In genomic region chr2:9613291-9613690, GRCh38 we compare ENCODE assay signal across 12 cellular contexts. TPM values are rescaled to one million over a fixed set of nuclear protein-coding genes. Genes with fewer than 3 reads are reported as not detected.
A peak's percentile ranks its signal among the peaks of the same experiment; 100 is the strongest.
DNase-seq lines count a peak whose midpoint lies in the region; ATAC-seq and TF ChIP-seq lines count a peak whose summit lies in the region.
"Had no signal": no experiment of that assay in that cellular context is flagged by ENCODE, and none has a peak within 500 bp of the region (broad histone marks: within the 10 kb centered on the region; RNA-seq: fewer than 3 reads in every experiment).

No MANE protein-coding gene starts in this region.

- no peaks in the 10 kb centered on the region for H3K9me3 ChIP-seq in OCI-LY7 (ENCODE audit: low read length)
- H3K9me3 ChIP-seq: Peyer's patch had no signal

- H3K27ac Mint-ChIP-seq in osteocyte (ENCODE audit: unreplicated experiment) = peak overlapping the region; percentile 90

- H3K36me3 ChIP-seq in OCI-LY7 (ENCODE audit: insufficient read depth, low read length) = peaks cover 84% of the 10 kb centered on the region

- DNase-seq in EL (peak; percentile 80), NOMO-1 treated with dmso at 0.1 percent for 144 hours (lab: John Stamatoyannopoulos, UW; ENCODE audit: unreplicated experiment) (peak; percentile 4), epithelial cell of esophagus (ENCODE audit: low read depth) (peak; percentile 28), osteocyte (ENCODE audit: extremely low spot score, unreplicated experiment) (no peak), OCI-LY7 (ENCODE audit: low spot score) (no peak)
- no peak for DNase-seq in activated CD4-positive, alpha-beta T cell treated with anti-CD3 and anti-CD28 coated beads for 48 hours
- DNase-seq: activated gamma-delta T cell, NCI-H1436 treated with DMSO at 0.1 percent for 48 hours, Peyer's patch had no signal

- H3K4me3 Mint-ChIP-seq in osteocyte (ENCODE audit: unreplicated experiment) = peak overlapping the region; percentile 39

- intact Hi-C loops in OCI-LY7 (cut with micrococcal nuclease; ENCODE audit: unreplicated experiment) = no loop called here

- H4K20me1 ChIP-seq in OCI-LY7 (ENCODE audit: insufficient read depth, low read length) = peaks cover 26% of the 10 kb centered on the region

- H3K27ac ChIP-seq in OCI-LY7 (ENCODE audit: low read depth, low read length, poor library complexity, severe bottlenecking) = no peak overlapping the region
- H3K27ac ChIP-seq: Peyer's patch had no signal

- no peak for TF ChIP-seq POLR2A in GM18505 (IDR thresholded peaks at IDR 0.05; ENCODE audit: borderline replicate concordance, extremely low read depth, insufficient read depth, insufficient read length)

- H3K4me1 ChIP-seq in OCI-LY7 (ENCODE audit: insufficient read depth, low read length, poor library complexity, severe bottlenecking) = peaks cover 21% of the 10 kb centered on the region

- no peak overlapping the region for H3K4me2 ChIP-seq in OCI-LY7 (ENCODE audit: low read length)

- H3K4me1 Mint-ChIP-seq in osteocyte (ENCODE audit: unreplicated experiment) = peaks cover 79% of the 10 kb centered on the region

- H3K36me3 Mint-ChIP-seq in osteocyte (ENCODE audit: unreplicated experiment) = peaks cover 18% of the 10 kb centered on the region

- TF ChIP-seq CTCF in epithelial cell of esophagus (IDR thresholded peaks at IDR 0.05; ENCODE audit: insufficient read depth, low read depth, low read length, missing control alignments) = no peak
- TF ChIP-seq CTCF in osteocyte (IDR thresholded peaks at IDR 0.05) = no peak
- TF ChIP-seq CTCF in OCI-LY7 (conservative IDR thresholded peaks at IDR 0.05; ENCODE audit: low read length) = no peak

- H3K79me2 ChIP-seq in OCI-LY7 (ENCODE audit: insufficient read depth, low read depth, low read length) = peaks cover 100% of the 10 kb centered on the region

- no peaks in the 10 kb centered on the region for H3K9me2 ChIP-seq in OCI-LY7 (ENCODE audit: insufficient read depth, low read length)

- no peaks in the 10 kb centered on the region for H3K27me3 Mint-ChIP-seq in osteocyte (ENCODE audit: unreplicated experiment)

- no peak for ATAC-seq in GM18505 (IDR thresholded peaks at IDR 0.05; ENCODE audit: unreplicated experiment)
- ATAC-seq in GM21619 (IDR thresholded peaks at IDR 0.05; ENCODE audit: unreplicated experiment) = no peak
- ATAC-seq: HCT116 had no signal

- no peaks in the 10 kb centered on the region for H3K9me3 Mint-ChIP-seq in osteocyte (ENCODE audit: unreplicated experiment)

- H2AFZ ChIP-seq in OCI-LY7 (ENCODE audit: low read length) = no peak overlapping the region

- no peak overlapping the region for H3K4me3 ChIP-seq in epithelial cell of esophagus (ENCODE audit: low read length)
- no peak overlapping the region for H3K4me3 ChIP-seq in OCI-LY7 (ENCODE audit: low read depth, low read length, poor library complexity, severe bottlenecking)
- H3K4me3 ChIP-seq: Peyer's patch had no signal

- BruUV-seq in OCI-LY7 (replicated peaks; lab: Mats Ljungman, UMichigan) = no TSS peak

- CTCF ChIA-PET in OCI-LY7 (lab: Charles Lee; ENCODE audit: unreplicated experiment) = no interaction called here

- POLR2A ChIA-PET in OCI-LY7 (lab: Charles Lee) = no interaction called here

RNA-seq across cellular contexts. Expression of gene YWHAQ, which starts 17.5 kb away (rescaled TPM):
- total RNA-seq in osteocyte (296 and 307 TPM in 2 replicates), OCI-LY7 (2022) (252 and 268 TPM in 2 replicates)
- 152 and 181 TPM in 2 replicates for total RNA-seq in OCI-LY7 (2014; rRNA removed; shearing (Covaris generic))

RNA-seq across cellular contexts. Expression of gene ADAM17, which starts 57.7 kb away (rescaled TPM):
- total RNA-seq in osteocyte = 36.4 and 42.2 TPM in 2 replicates
- 46.9 and 50.5 TPM in 2 replicates for total RNA-seq in OCI-LY7 (2014; rRNA removed; shearing (Covaris generic))
- total RNA-seq in OCI-LY7 (2022) = 83.3 and 83.9 TPM in 2 replicates

Comparison
In these comparisons a context has a peak if more than half of its experiments do, and no peak if none do; other contexts are left out.
1. DNase-seq: peak in EL (single experiment), NOMO-1 treated with dmso at 0.1 percent for 144 hours (single experiment) and epithelial cell of esophagus (single experiment); none in osteocyte (single experiment), activated CD4-positive, alpha-beta T cell treated with anti-CD3 and anti-CD28 coated beads for 48 hours (single experiment) and OCI-LY7 (single experiment).